In the genomic region with DNA sequence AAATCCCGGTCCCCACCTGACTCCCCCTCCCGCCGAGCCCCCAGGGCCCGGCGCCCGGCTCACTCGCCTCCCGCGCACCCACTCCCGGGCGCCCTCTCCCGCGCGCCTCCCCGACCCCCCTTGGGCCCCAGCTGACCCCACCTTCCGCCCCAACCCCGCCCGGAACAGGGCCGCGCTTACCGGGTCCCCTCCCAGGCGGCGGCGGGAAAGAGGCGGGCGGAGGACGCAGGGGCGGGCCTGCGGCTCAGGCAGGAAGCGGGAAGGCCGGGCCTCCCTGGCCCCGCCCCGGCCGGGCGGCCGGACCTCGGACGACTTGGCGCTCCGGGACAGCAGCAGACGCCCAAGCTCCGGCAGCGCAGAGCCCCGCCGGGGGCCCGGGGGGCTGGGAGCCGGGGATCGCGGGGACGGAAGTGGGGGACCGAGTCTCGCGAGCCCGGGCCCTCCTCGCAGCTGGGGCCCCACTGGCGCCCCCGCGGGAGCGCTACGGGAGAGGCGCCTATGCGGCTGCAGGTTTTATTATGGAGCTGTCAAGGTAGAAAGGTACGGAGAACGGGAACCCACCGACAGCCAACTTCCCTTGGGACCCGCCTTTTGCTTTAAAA, we compare ENCODE assay signal across 8 cellular contexts. TPM values are rescaled to one million over a fixed set of nuclear protein-coding genes. Genes with fewer than 3 reads are reported as not detected.
DNase-seq lines count a peak whose midpoint lies in the region; ATAC-seq and TF ChIP-seq lines count a peak whose summit lies in the region.

A gene (minus strand): TSS at position 212 of the 602 bp plus-strand sequence. CDS start 15,905 bp downstream, outside the sequence.

- POLR2A ChIA-PET in BJ (lab: Charles Lee), result interaction anchor here (0.6 kb wide), 1 partner anchor 348 kb away, joined by 3 read pairs; no protein-coding TSS in a partner anchor

- peak; percentile 71 for TF ChIP-seq POLR2A in GM19193 (IDR thresholded peaks at IDR 0.05; ENCODE audit: extremely low read depth, insufficient read depth, insufficient read length)

- peak; percentile 67 for ATAC-seq in HG03378 (IDR thresholded peaks at IDR 0.05; ENCODE audit: unreplicated experiment)

- no peaks in the 10 kb centered on the region for H3K27me3 ChIP-seq in BJ (ENCODE audit: control insufficient read depth, insufficient read depth, low read length)

- TF ChIP-seq CTCF in BJ (IDR thresholded peaks at IDR 0.05; ENCODE audit: insufficient read depth, low read depth, low read length) (peak; percentile 56), coronary artery (IDR thresholded peaks at IDR 0.05) (no peak)

- peak within 1 kb of the TSS; percentile 89 to 94 for H3K27ac ChIP-seq in coronary artery

- CTCF ChIA-PET in BJ (lab: Yijun Ruan, JAX), result interaction anchor here (0.8 to 1.3 kb wide), 3 partner anchors 10 to 112 kb away, joined by 3 to 6 read pairs (median 6); no protein-coding TSS in a partner anchor

- no peaks in the 10 kb centered on the region for H3K36me3 ChIP-seq in BJ (ENCODE audit: control insufficient read depth, insufficient read depth, low read length)

- DNase-seq in BJ (ENCODE audit: low read depth), result peak; percentile 31
- DNase-seq in NCI-H460 (ENCODE audit: extremely low read depth, low read depth), result peak; percentile 57
- peak; percentile 92 for DNase-seq in activated CD4-positive, alpha-beta T cell treated with anti-CD3 and anti-CD28 coated beads for 48 hours
- peak; percentile 92 for DNase-seq in coronary artery (ENCODE audit: low spot score)
- DNase-seq in left kidney (ENCODE audit: low read depth, low spot score), result peak; percentile 94
- DNase-seq in stimulated activated CD4-positive, alpha-beta T cell treated with anti-CD3 and anti-CD28 coated beads, Interleukin-1b, Interleukin-23, amount 100 ng/mL, for 48 hours, result peak; percentile 85

- H3K4me3 ChIP-seq in BJ (ENCODE audit: low read depth, low read length), result peak within 1 kb of the TSS; percentile 65
- H3K4me3 ChIP-seq in coronary artery, result peak within 1 kb of the TSS; percentile 94

RNA-seq across cellular contexts. Expression of the gene that starts here (rescaled TPM):
- 46.5 and 70.8 TPM in 2 replicates for polyA plus RNA-seq in BJ (2011; rRNA removed)
- 31.6 and 44.4 TPM in 2 replicates for polyA minus RNA-seq in BJ (2011; rRNA and poly(A)+ RNA removed)
- 27.4 and 27.8 TPM in 2 replicates for total RNA-seq in NCI-H460 (2014; rRNA removed; shearing (Covaris generic))
- polyA plus RNA-seq in NCI-H460 (2014; cell fraction: nucleus; rRNA removed), result 43.0 and 66.5 TPM in 2 replicates

Comparison
In these comparisons a context has a peak if more than half of its experiments do, and no peak if none do; other contexts are left out.
1. Peak in every context shown above with its lines: DNase-seq, ATAC-seq, H3K4me3 ChIP-seq and H3K27ac ChIP-seq.
2. DNase-seq: peak in every context shown above with its lines; median percentile 94 in left kidney; 92 in activated CD4-positive, alpha-beta T cell treated with anti-CD3 and anti-CD28 coated beads for 48 hours; 92 in coronary artery; 85 in stimulated activated CD4-positive, alpha-beta T cell treated with anti-CD3 and anti-CD28 coated beads, Interleukin-1b, Interleukin-23, amount 100 ng/mL, for 48 hours; 57 in NCI-H460; 31 in BJ.